16 cellular contexts compared by ENCODE assay signal in genomic region chr14:102691763-102692162, GRCh38.
A peak's percentile ranks its signal among the peaks of the same experiment; 100 is the strongest.
DNase-seq lines count a peak whose midpoint lies in the region.
"Had no signal": no experiment of that assay in that cellular context is flagged by ENCODE, and none has a peak within 500 bp of the region (broad histone marks: within the 10 kb centered on the region; RNA-seq: fewer than 3 reads in every experiment).

No MANE protein-coding gene starts in this region.

- DNase-seq in COR-L47 (lab: John Stamatoyannopoulos, UW), result peak; percentile 13
- peak; percentile 57 for DNase-seq in NCI-H748 (lab: John Stamatoyannopoulos, UW; ENCODE audit: unreplicated experiment)
- peak; percentile 12 for DNase-seq in left kidney (ENCODE audit: low read depth, low spot score)
- DNase-seq in glomerular visceral epithelial cell (ENCODE audit: extremely low spot score), result no peak
- no peak for DNase-seq in activated CD8-positive, alpha-beta memory T cell treated with anti-CD3 and anti-CD28 coated beads for 24 hours
- DNase-seq in NCI-H526 treated with DMSO at 0.1 percent for 48 hours (lab: John Stamatoyannopoulos, UW), result no peak
- DNase-seq: BE2C, NCI-H1048, NCI-H146, NCI-H2107, NCI-H446, SHP77 treated with DMSO at 0.1 percent for 48 hours, SW 1271 had no signal

- H3K27me3 ChIP-seq in BLaER1, result no peaks in the 10 kb centered on the region
- H3K27me3 ChIP-seq: BE2C had no signal

- no peaks in the 10 kb centered on the region for H3K9me3 ChIP-seq in BLaER1
- H3K9me3 ChIP-seq: BE2C had no signal

- no peak overlapping the region for H3K9ac ChIP-seq in BLaER1
- H3K9ac ChIP-seq: GM23248 had no signal

- no peak overlapping the region for H3K27ac ChIP-seq in BLaER1
- H3K27ac ChIP-seq: GM23248 had no signal

- no peak overlapping the region for H3K4me3 ChIP-seq in BLaER1
- H3K4me3 ChIP-seq: GM12878, GM23248 had no signal

- peaks cover 100% of the 10 kb centered on the region for H4K20me1 ChIP-seq in BLaER1

- peaks cover 93% of the 10 kb centered on the region for H3K4me1 ChIP-seq in BLaER1
- H3K4me1 ChIP-seq: BE2C had no signal

- peaks cover 17% of the 10 kb centered on the region for H3K36me3 ChIP-seq in BLaER1
- H3K36me3 ChIP-seq: BE2C had no signal

- peak overlapping the region; percentile 56 for H3K4me2 ChIP-seq in BLaER1

Comparison
In these comparisons a context has a peak if more than half of its experiments do, and no peak if none do; other contexts are left out.
1. DNase-seq: peak in COR-L47 (single experiment), NCI-H748 (single experiment) and left kidney (single experiment); none in glomerular visceral epithelial cell (single experiment), activated CD8-positive, alpha-beta memory T cell treated with anti-CD3 and anti-CD28 coated beads for 24 hours (single experiment) and NCI-H526 treated with DMSO at 0.1 percent for 48 hours (single experiment).